ENCODE assay signal across 21 cellular contexts in genomic region chr17:65407017-65407416, GRCh38.
A peak's percentile ranks its signal among the peaks of the same experiment; 100 is the strongest.
DNase-seq lines count a peak whose midpoint lies in the region; ATAC-seq, FAIRE-seq and TF ChIP-seq lines count a peak whose summit lies in the region.
"Had no signal": no experiment of that assay in that cellular context is flagged by ENCODE, and none has a peak within 500 bp of the region (broad histone marks: within the 10 kb centered on the region; RNA-seq: fewer than 3 reads in every experiment).

No MANE protein-coding gene starts in this region.

- POLR2A ChIA-PET in IMR-90 (lab: Charles Lee; ENCODE audit: unreplicated experiment): no interaction called here

- H2BK120ac ChIP-seq in IMR-90 (ENCODE audit: low read depth, low read length) (no peak overlapping the region), neuronal stem cell (ENCODE audit: low read depth, low read length) (no peak overlapping the region)

- H2AK5ac ChIP-seq in IMR-90 (ENCODE audit: low read depth, low read length): no peak overlapping the region
- H2AK5ac ChIP-seq in neuronal stem cell (ENCODE audit: low read depth, low read length): no peak overlapping the region

- H3K14ac ChIP-seq in IMR-90 (replicated peaks; ENCODE audit: low read depth, low read length) (no peak overlapping the region), neuronal stem cell (ENCODE audit: low read length) (no peak overlapping the region)

- CTCF ChIA-PET in IMR-90 (lab: Yijun Ruan, JAX): no interaction called here

- BruUV-seq in IMR-90 (replicated peaks; lab: Mats Ljungman, UMichigan): no TSS peak

- H3K27ac ChIP-seq in IMR-90 (ENCODE audit: insufficient read depth, low read length) (no peak overlapping the region), gastrocnemius medialis (peak overlapping the region; percentile 51 to 79 (median 74)), neuronal stem cell (replicated peaks; ENCODE audit: low read length) (no peak overlapping the region)
- H3K27ac ChIP-seq: BLaER1 treated with 17β-estradiol and CSF1 and Interleukin-3, amounts not matched to agents 10 nM and 100 nM had no signal

- no peaks in the 10 kb centered on the region for H4K20me1 ChIP-seq in IMR-90 (ENCODE audit: insufficient read depth, low read length)
- H4K20me1 ChIP-seq: BLaER1 treated with 17β-estradiol and CSF1 and Interleukin-3, amounts not matched to agents 10 nM and 100 nM had no signal

- H2BK15ac ChIP-seq in IMR-90 (ENCODE audit: low read depth, low read length) (no peak overlapping the region), neuronal stem cell (ENCODE audit: low read length) (no peak overlapping the region)

- intact Hi-C loops in IMR-90 (cut with micrococcal nuclease) (no loop called here), gastrocnemius medialis (cut with DNase I; ENCODE audit: low total_unique reads) (loop anchor here (5.0 kb wide), 2 partner anchors 55 to 155 kb away; partner anchors contain the start of gene AXIN2)

- TF ChIP-seq POLR2A in IMR-90 (IDR thresholded peaks at IDR 0.05; ENCODE audit: low read depth, low read length) (no peak), gastrocnemius medialis (IDR thresholded peaks at IDR 0.05) (no peak)

- ATAC-seq in IMR-90 (ENCODE audit: low read depth) (no peak), gastrocnemius medialis (peak; percentile 89 to 92)
- ATAC-seq: GM12878, GM23338, HCT116 had no signal

- no peaks in the 10 kb centered on the region for H3K9me1 ChIP-seq in IMR-90 (ENCODE audit: insufficient read depth, low read length)

- H3K23ac ChIP-seq in IMR-90 (ENCODE audit: low read depth, low read length): no peak overlapping the region
- no peak overlapping the region for H3K23ac ChIP-seq in neuronal stem cell (ENCODE audit: low read depth, low read length, poor library complexity)

- no peak overlapping the region for H3K4ac ChIP-seq in IMR-90 (ENCODE audit: low read depth, low read length)
- H3K4ac ChIP-seq in neuronal stem cell (ENCODE audit: low read length): no peak overlapping the region

- no peaks in the 10 kb centered on the region; the same call in 1 of the 2 replicates for H3K9me3 ChIP-seq in IMR-90 (ENCODE audit: control insufficient read depth, insufficient read depth, low read length)
- no peaks in the 10 kb centered on the region for H3K9me3 ChIP-seq in gastrocnemius medialis
- H3K9me3 ChIP-seq in neuronal stem cell (replicated peaks in 1 of 2; ENCODE audit: control insufficient read depth in 2 of 2, insufficient read depth in 1 of 2, low read depth in 1 of 2, low read length in 2 of 2): peaks cover 2 to 4% of the 10 kb centered on the region in 2 donors

- no peaks in the 10 kb centered on the region for H3K79me1 ChIP-seq in IMR-90 (ENCODE audit: low read depth in 1 of 2, low read length in 2 of 2)
- no peaks in the 10 kb centered on the region for H3K79me1 ChIP-seq in neuronal stem cell (ENCODE audit: low read depth, low read length)

- DNase-seq in AG20443 (ENCODE audit: low spot score) (peak; percentile 65), IMR-90 (no peak), fibroblast of gingiva (ENCODE audit: low read depth) (peak; percentile 73), gastrocnemius medialis (peak; percentile 40 to 47), HTR-8/SVneo (ENCODE audit: insufficient read length, low spot score) (no peak), AG08396 (ENCODE audit: low spot score) (no peak), neuronal stem cell (ENCODE audit: low spot score) (no peak)
- DNase-seq: CD8-positive, alpha-beta memory T cell; DMS79 treated with DMSO at 0.1 percent for 48 hours; KG1; NCI-H1105 treated with DMSO at 0.1 percent for 48 hours; NCI-H187; NCI-H526 treated with DMSO at 0.1 percent for 48 hours; NK-92 treated with Interleukin-12 subunit alpha and Interleukin-12 subunit beta, amount 100 ng/mL, for 24 hours; RPMI8226; SIG-M5 had no signal

- in situ Hi-C loops in IMR-90 (cut with MboI; ENCODE audit: low sequenced_read_pairs): no loop called here
- in situ Hi-C loops in gastrocnemius medialis (cut with MboI; ENCODE audit: low sequenced_read_pairs in 4 of 4): no loop called here

- H3K9ac ChIP-seq in IMR-90 (ENCODE audit: low read depth, low read length): no peak overlapping the region
- no peak overlapping the region for H3K9ac ChIP-seq in neuronal stem cell (ENCODE audit: low read depth, low read length, poor library complexity)
- H3K9ac ChIP-seq: BLaER1 treated with 17β-estradiol and CSF1 and Interleukin-3, amounts not matched to agents 10 nM and 100 nM had no signal

- H3K27me3 ChIP-seq in IMR-90 (ENCODE audit: control insufficient read depth, insufficient read depth, low read length) (no peaks in the 10 kb centered on the region; the same call in none of the 2 replicates), gastrocnemius medialis (no peaks in the 10 kb centered on the region), neuronal stem cell (ENCODE audit: control insufficient read depth in 3 of 3, insufficient read depth in 3 of 3, low read depth in 1 of 3, low read length in 3 of 3) (no peaks in the 10 kb centered on the region)
- H3K27me3 ChIP-seq: BLaER1 treated with 17β-estradiol and CSF1 and Interleukin-3, amounts not matched to agents 10 nM and 100 nM had no signal

- TF ChIP-seq CTCF in IMR-90 (conservative IDR thresholded peaks at IDR 0.05; ENCODE audit: low read depth, low read length) (no peak), gastrocnemius medialis (IDR thresholded peaks at IDR 0.05 in 4 of 5, conservative IDR thresholded peaks at IDR 0.05 in 1 of 5) (no peak)

- H3K4me2 ChIP-seq in IMR-90 (ENCODE audit: low read depth, low read length) (no peak overlapping the region), neuronal stem cell (ENCODE audit: insufficient read depth, low read length, poor library complexity, severe bottlenecking) (no peak overlapping the region)
- H3K4me2 ChIP-seq: BLaER1 treated with 17β-estradiol and CSF1 and Interleukin-3, amounts not matched to agents 10 nM and 100 nM; GM23338 had no signal

- H2AFZ ChIP-seq in IMR-90 (replicated peaks; ENCODE audit: low read length, poor library complexity) (no peak overlapping the region), neuronal stem cell (ENCODE audit: low read length) (no peak overlapping the region)

- no peak overlapping the region for H2BK5ac ChIP-seq in IMR-90 (ENCODE audit: low read depth, low read length, poor library complexity, severe bottlenecking)
- H2BK5ac ChIP-seq in neuronal stem cell (ENCODE audit: low read length): no peak overlapping the region

- WGBS in IMR-90 (ENCODE audit: extremely low coverage in 2 of 2, insufficient read length in 1 of 2), 2 experiments: no CpG with 5 or more reads among the region's 4 CpGs
- no CpG with 5 or more reads among the region's 4 CpGs for WGBS in neuronal stem cell (ENCODE audit: extremely low coverage in 2 of 2, insufficient read length in 2 of 2, insufficient replicate concordance in 1 of 2), 2 donors

- H3K36me3 ChIP-seq in IMR-90 (ENCODE audit: control insufficient read depth, insufficient read depth, low read length): no peaks in the 10 kb centered on the region
- no peaks in the 10 kb centered on the region for H3K36me3 ChIP-seq in gastrocnemius medialis
- no peaks in the 10 kb centered on the region for H3K36me3 ChIP-seq in neuronal stem cell (replicated peaks in 1 of 2; ENCODE audit: control insufficient read depth in 2 of 2, insufficient read depth in 2 of 2, low read length in 2 of 2)
- H3K36me3 ChIP-seq: BLaER1 treated with 17β-estradiol and CSF1 and Interleukin-3, amounts not matched to agents 10 nM and 100 nM had no signal

- no peak overlapping the region for H2BK12ac ChIP-seq in neuronal stem cell (ENCODE audit: low read length)

- no peak overlapping the region for H4K5ac ChIP-seq in IMR-90 (ENCODE audit: low read depth, low read length)

- no peak overlapping the region for H4K91ac ChIP-seq in IMR-90 (ENCODE audit: insufficient read depth, low read depth, low read length)
- H4K91ac ChIP-seq in neuronal stem cell (ENCODE audit: low read depth, low read length, poor library complexity): no peak overlapping the region

- no peaks in the 10 kb centered on the region for H3K4me1 ChIP-seq in IMR-90 (ENCODE audit: control insufficient read depth, insufficient read depth, low read length)
- H3K4me1 ChIP-seq in gastrocnemius medialis: peaks cover 20 to 25% of the 10 kb centered on the region in 2 donors
- H3K4me1 ChIP-seq in neuronal stem cell (ENCODE audit: control insufficient read depth in 2 of 2, insufficient read depth in 1 of 2, low read depth in 1 of 2, low read length in 2 of 2): peaks cover 0 to 16% of the 10 kb centered on the region in 2 donors
- H3K4me1 ChIP-seq: BLaER1 treated with 17β-estradiol and CSF1 and Interleukin-3, amounts not matched to agents 10 nM and 100 nM had no signal

- no peak overlapping the region for H2AK9ac ChIP-seq in IMR-90 (replicated peaks; ENCODE audit: low read depth, low read length, poor library complexity)

- dilution Hi-C loops in IMR-90 (cut with HindIII; ENCODE audit: low sequenced_read_pairs, unreplicated experiment): no loop called here

- no peak for TF ChIP-seq RAD21 in IMR-90 (IDR thresholded peaks at IDR 0.05; ENCODE audit: low read length)

- no peak overlapping the region for H3K56ac ChIP-seq in IMR-90 (ENCODE audit: extremely low read depth, insufficient read depth, low read length)

- H2BK20ac ChIP-seq in IMR-90 (ENCODE audit: low read depth, low read length): no peak overlapping the region

- no peak for FAIRE-seq in HTR-8/SVneo (lab: Jason Lieb, UNC)
- FAIRE-seq: GM12878, GM18507 had no signal

- no peak overlapping the region for H3K4me3 ChIP-seq in IMR-90 (ENCODE audit: insufficient read depth, low read depth, low read length)
- H3K4me3 ChIP-seq in gastrocnemius medialis: no peak overlapping the region
- H3K4me3 ChIP-seq in neuronal stem cell (ENCODE audit: low read length in 2 of 2): no peak overlapping the region
- H3K4me3 ChIP-seq: BLaER1 treated with 17β-estradiol and CSF1 and Interleukin-3, amounts not matched to agents 10 nM and 100 nM; GM12878; GM23338 had no signal

- H4K8ac ChIP-seq in IMR-90 (ENCODE audit: low read depth in 2 of 2, low read length in 2 of 2) (no peak overlapping the region), neuronal stem cell (ENCODE audit: low read depth, low read length) (no peak overlapping the region)

- H3K18ac ChIP-seq in IMR-90 (ENCODE audit: low read depth, low read length): no peak overlapping the region
- no peak overlapping the region for H3K18ac ChIP-seq in neuronal stem cell (ENCODE audit: low read length)

TF ChIP-seq in IMR-90, 13 proteins besides CTCF, POLR2A, EP300 and RAD21:
- TF ChIP-seq BHLHE40 (IDR thresholded peaks at IDR 0.05; ENCODE audit: low read depth, low read length): no peak
- peak; percentile 44 for TF ChIP-seq CEBPB (IDR thresholded peaks at IDR 0.05; ENCODE audit: low read depth, low read length)

Comparison
In these comparisons a context has a peak if more than half of its experiments do, and no peak if none do; other contexts are left out.
1. DNase-seq: peak in AG20443 (single experiment), fibroblast of gingiva (single experiment) and gastrocnemius medialis (2 of 2); none in IMR-90 (single experiment), HTR-8/SVneo (single experiment), AG08396 (single experiment) and neuronal stem cell (single experiment).
2. H3K27ac ChIP-seq: peak in gastrocnemius medialis (4 of 4); none in IMR-90 (single experiment) and neuronal stem cell (single experiment).